In the genomic region with DNA sequence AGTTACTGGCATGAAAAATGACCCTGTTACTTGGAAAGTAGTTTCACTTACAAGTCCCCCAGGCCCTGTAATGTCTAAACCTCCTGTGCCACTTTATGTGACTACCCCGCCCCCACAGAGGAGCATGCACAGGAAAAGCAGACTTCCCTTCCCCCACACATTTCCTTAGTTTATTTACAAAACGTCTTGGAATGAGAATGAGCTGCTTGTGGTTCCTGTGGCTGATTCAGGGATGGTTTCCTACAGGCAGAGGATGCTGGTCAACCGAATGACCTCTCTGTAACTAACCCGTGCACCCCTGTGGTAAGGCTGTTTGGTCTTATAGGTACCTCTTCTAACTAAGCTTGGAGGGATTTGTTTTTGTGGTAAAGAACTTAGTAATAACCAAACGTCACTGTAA, we compare ENCODE assay signal across 14 cellular contexts. TPM values are rescaled to one million over a fixed set of nuclear protein-coding genes. Genes with fewer than 3 reads are reported as not detected.
DNase-seq lines count a peak whose midpoint lies in the region; ATAC-seq, FAIRE-seq and TF ChIP-seq lines count a peak whose summit lies in the region.
"Had no signal": no experiment of that assay in that cellular context is flagged by ENCODE, and none has a peak within 500 bp of the region (broad histone marks: within the 10 kb centered on the region; RNA-seq: fewer than 3 reads in every experiment).

No MANE protein-coding gene starts in this region.

- POLR2A ChIA-PET in A549 (lab: Yijun Ruan, JAX) (no interaction called here), HEK293 (lab: Yijun Ruan, JAX) (no interaction called here)

- TF ChIP-seq CTCF in A549 (IDR thresholded peaks at IDR 0.05): no peak
- no peak for TF ChIP-seq CTCF in HEK293 (tag by site-specific recombination; IDR thresholded peaks at IDR 0.05)
- no peak for TF ChIP-seq CTCF in astrocyte of the cerebellum (IDR thresholded peaks at IDR 0.05; ENCODE audit: low read depth, low read length, missing control alignments)
- no peak for TF ChIP-seq CTCF in kidney epithelial cell (IDR thresholded peaks at IDR 0.05; ENCODE audit: insufficient read depth, low read length, poor library complexity, severe bottlenecking)

- H3K36me3 ChIP-seq in HEK293 (ENCODE audit: control insufficient read depth in 2 of 2, insufficient read depth in 1 of 2, low read length in 2 of 2): no peaks in the 10 kb centered on the region
- H3K36me3 ChIP-seq in kidney epithelial cell (ENCODE audit: control insufficient read depth, insufficient read depth, low read length): no peaks in the 10 kb centered on the region
- H3K36me3 ChIP-seq: vagina had no signal

- ATAC-seq in A549: peak in 1 of 2 experiments; percentile 74; a peak in 3 of 6 replicates
- ATAC-seq: activated naive CD4-positive, alpha-beta T cell treated with anti-CD3 and anti-CD28 coated beads, Interleukin-2, amount 50 U/mL, for 72 hours; GM12878 had no signal

- FAIRE-seq in A549 (lab: Jason Lieb, UNC): no peak
- FAIRE-seq: GM12878 had no signal

- TF ChIP-seq EP300 in A549 (IDR thresholded peaks at IDR 0.05): no peak

- no peaks in the 10 kb centered on the region for H3K27me3 ChIP-seq in kidney epithelial cell (ENCODE audit: control insufficient read depth, insufficient read depth, low read length)
- H3K27me3 ChIP-seq: vagina had no signal

- H3K4me1 ChIP-seq in A549: peaks cover 65% of the 10 kb centered on the region
- H3K4me1 ChIP-seq in HEK293 (ENCODE audit: control insufficient read depth, insufficient read depth, low read length): peaks cover 10% of the 10 kb centered on the region

- WGBS in A549 (ENCODE audit: missing lambda C conversion rate): 5% methylated on average over 4 of the region's 5 CpGs

- CTCF ChIA-PET in A549 (lab: Yijun Ruan, JAX) (no interaction called here), HEK293 (lab: Yijun Ruan, JAX) (interaction anchor here (0.6 to 0.7 kb wide), 2 partner anchors 106 to 158 kb away, joined by 3 read pairs; no protein-coding TSS in a partner anchor)

- H3K4me2 ChIP-seq in A549: peak overlapping the region; percentile 74

- TF ChIP-seq RAD21 in A549 (conservative IDR thresholded peaks at IDR 0.05 in 1 of 2, IDR thresholded peaks at IDR 0.05 in 1 of 2): no peak

- H3K4me3 ChIP-seq in A549: no peak overlapping the region
- no peak overlapping the region for H3K4me3 ChIP-seq in HEK293 (ENCODE audit: low read depth, low read length)
- H3K4me3 ChIP-seq in astrocyte of the cerebellum (ENCODE audit: low read depth, low read length): no peak overlapping the region
- H3K4me3 ChIP-seq in kidney epithelial cell (ENCODE audit: low read depth, low read length): no peak overlapping the region
- H3K4me3 ChIP-seq: GM12878, vagina had no signal

- H3K27ac ChIP-seq in A549 (peak overlapping the region; percentile 35 to 68; a peak in 4 of 6 replicates), HEK293 (ENCODE audit: extremely low read depth, low read depth, low read length) (no peak overlapping the region)
- H3K27ac ChIP-seq: C4-2B, vagina had no signal

- in situ Hi-C loops in astrocyte of the cerebellum (cut with HindIII; ENCODE audit: low sequenced_read_pairs): no loop called here

- H3K9me3 ChIP-seq in A549: no peaks in the 10 kb centered on the region
- H3K9me3 ChIP-seq in HEK293 (ENCODE audit: control insufficient read depth, insufficient read depth, low read depth, low read length): no peaks in the 10 kb centered on the region
- H3K9me3 ChIP-seq: vagina had no signal

- no peak for TF ChIP-seq POLR2A in A549 (IDR thresholded peaks at IDR 0.05; ENCODE audit: low read length)

- DNase-seq in A549 (ENCODE audit: low read depth in 1 of 2, low spot score in 1 of 2): peak in 1 of 2 experiments; percentile 46
- peak; percentile 89 for DNase-seq in astrocyte of the cerebellum (ENCODE audit: low read depth)
- peak; percentile 56 for DNase-seq in kidney epithelial cell (ENCODE audit: low read depth)
- DNase-seq in stimulated activated CD4-positive, alpha-beta T cell treated with anti-CD3 and anti-CD28 coated beads, Interleukin-12 subunit alpha, Interleukin-12 subunit beta, amount 100 ng/mL, for 4 hours: no peak
- no peak for DNase-seq in AML-193 (lab: John Stamatoyannopoulos, UW)
- no peak for DNase-seq in stimulated activated CD4-positive, alpha-beta T cell treated with anti-CD3 and anti-CD28 coated beads, Interleukin-4, amount 100 ng/mL, for 1 hour
- no peak for DNase-seq in NCI-H2196 (lab: John Stamatoyannopoulos, UW; ENCODE audit: unreplicated experiment)
- DNase-seq: activated B cell treated with CpG ODN at 0.5 μM for 24 hours, NCI-H1417 had no signal

TF ChIP-seq in A549, 52 proteins besides CTCF, POLR2A, EP300 and RAD21:
- no peak for TF ChIP-seq ESRRA (IDR thresholded peaks at IDR 0.05; ENCODE audit: borderline replicate concordance, low read length)
- no peak for TF ChIP-seq NR3C1 (IDR thresholded peaks at IDR 0.05)

TF ChIP-seq in HEK293, 187 proteins besides CTCF, POLR2A, EP300 and RAD21:
- TF ChIP-seq TRIM28 (IDR thresholded peaks at IDR 0.05; ENCODE audit: borderline replicate concordance, low read length) (peak; percentile 62; the same call in 1 of the 2 replicates), MZF1 (tag by site-specific recombination; IDR thresholded peaks at IDR 0.05; ENCODE audit: borderline replicate concordance) (0 out of 2 replicates have a peak, but pooled peaks have one; percentile 56), ZXDB (tag by site-specific recombination; IDR thresholded peaks at IDR 0.05) (no peak)
- TF ChIP-seq, protein P1, sequence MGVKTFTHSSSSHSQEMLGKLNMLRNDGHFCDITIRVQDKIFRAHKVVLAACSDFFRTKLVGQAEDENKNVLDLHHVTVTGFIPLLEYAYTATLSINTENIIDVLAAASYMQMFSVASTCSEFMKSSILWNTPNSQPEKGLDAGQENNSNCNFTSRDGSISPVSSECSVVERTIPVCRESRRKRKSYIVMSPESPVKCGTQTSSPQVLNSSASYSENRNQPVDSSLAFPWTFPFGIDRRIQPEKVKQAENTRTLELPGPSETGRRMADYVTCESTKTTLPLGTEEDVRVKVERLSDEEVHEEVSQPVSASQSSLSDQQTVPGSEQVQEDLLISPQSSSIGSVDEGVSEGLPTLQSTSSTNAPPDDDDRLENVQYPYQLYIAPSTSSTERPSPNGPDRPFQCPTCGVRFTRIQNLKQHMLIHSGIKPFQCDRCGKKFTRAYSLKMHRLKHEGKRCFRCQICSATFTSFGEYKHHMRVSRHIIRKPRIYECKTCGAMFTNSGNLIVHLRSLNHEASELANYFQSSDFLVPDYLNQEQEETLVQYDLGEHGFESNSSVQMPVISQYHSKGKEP (tag by site-specific recombination; IDR thresholded peaks at IDR 0.05): 0 out of 2 replicates have a peak, but pooled peaks have one; percentile 12
- TF ChIP-seq, protein P2, sequence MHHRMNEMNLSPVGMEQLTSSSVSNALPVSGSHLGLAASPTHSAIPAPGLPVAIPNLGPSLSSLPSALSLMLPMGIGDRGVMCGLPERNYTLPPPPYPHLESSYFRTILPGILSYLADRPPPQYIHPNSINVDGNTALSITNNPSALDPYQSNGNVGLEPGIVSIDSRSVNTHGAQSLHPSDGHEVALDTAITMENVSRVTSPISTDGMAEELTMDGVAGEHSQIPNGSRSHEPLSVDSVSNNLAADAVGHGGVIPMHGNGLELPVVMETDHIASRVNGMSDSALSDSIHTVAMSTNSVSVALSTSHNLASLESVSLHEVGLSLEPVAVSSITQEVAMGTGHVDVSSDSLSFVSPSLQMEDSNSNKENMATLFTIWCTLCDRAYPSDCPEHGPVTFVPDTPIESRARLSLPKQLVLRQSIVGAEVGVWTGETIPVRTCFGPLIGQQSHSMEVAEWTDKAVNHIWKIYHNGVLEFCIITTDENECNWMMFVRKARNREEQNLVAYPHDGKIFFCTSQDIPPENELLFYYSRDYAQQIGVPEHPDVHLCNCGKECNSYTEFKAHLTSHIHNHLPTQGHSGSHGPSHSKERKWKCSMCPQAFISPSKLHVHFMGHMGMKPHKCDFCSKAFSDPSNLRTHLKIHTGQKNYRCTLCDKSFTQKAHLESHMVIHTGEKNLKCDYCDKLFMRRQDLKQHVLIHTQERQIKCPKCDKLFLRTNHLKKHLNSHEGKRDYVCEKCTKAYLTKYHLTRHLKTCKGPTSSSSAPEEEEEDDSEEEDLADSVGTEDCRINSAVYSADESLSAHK (tag by site-specific recombination; IDR thresholded peaks at IDR 0.05): 0 out of 2 replicates have a peak, but pooled peaks have one; percentile 33
TF ChIP-seq in HEK293: peak in this region for 4.

RNA-seq across cellular contexts. Expression of a gene that starts 28.5 kb away (rescaled TPM):
- polyA plus RNA-seq in A549 (2011; rRNA removed): 32.4 and 48.9 TPM in 2 replicates
- 12.8 and 15.7 TPM in 2 replicates for polyA plus RNA-seq in A549 (2012; cell fraction: cytosol; rRNA removed)
- polyA plus RNA-seq in A549 (2012; cell fraction: nucleus; rRNA removed): 6.7 and 9.7 TPM in 2 replicates
- polyA plus RNA-seq in A549 (2017; fragmentation: RNase III; extraction: RNeasy Plus Mini Kit Qiagen cat#74134 plus additional on column Dnase treatment): 119 to 128 TPM (median 120 TPM) in 3 replicates
- 30.3 and 32.6 TPM in 2 replicates for polyA minus RNA-seq in A549 (2011; rRNA and poly(A)+ RNA removed)
- total RNA-seq in kidney epithelial cell: 0.88 and 1.9 TPM in 2 replicates
- total RNA-seq: activated B cell treated with CpG ODN at 0.5 μM for 24 hours; activated naive CD4-positive, alpha-beta T cell treated with anti-CD3 and anti-CD28 coated beads, Interleukin-2, amount 50 U/mL, for 72 hours; GM12878 had no signal

Comparison
In these comparisons a context has a peak if more than half of its experiments do, and no peak if none do; other contexts are left out.
1. DNase-seq: peak in astrocyte of the cerebellum (single experiment) and kidney epithelial cell (single experiment); none in stimulated activated CD4-positive, alpha-beta T cell treated with anti-CD3 and anti-CD28 coated beads, Interleukin-12 subunit alpha, Interleukin-12 subunit beta, amount 100 ng/mL, for 4 hours (single experiment), AML-193 (0 of 2), stimulated activated CD4-positive, alpha-beta T cell treated with anti-CD3 and anti-CD28 coated beads, Interleukin-4, amount 100 ng/mL, for 1 hour (single experiment) and NCI-H2196 (single experiment).